ENCODE assay signal across 17 cellular contexts in the genomic region with DNA sequence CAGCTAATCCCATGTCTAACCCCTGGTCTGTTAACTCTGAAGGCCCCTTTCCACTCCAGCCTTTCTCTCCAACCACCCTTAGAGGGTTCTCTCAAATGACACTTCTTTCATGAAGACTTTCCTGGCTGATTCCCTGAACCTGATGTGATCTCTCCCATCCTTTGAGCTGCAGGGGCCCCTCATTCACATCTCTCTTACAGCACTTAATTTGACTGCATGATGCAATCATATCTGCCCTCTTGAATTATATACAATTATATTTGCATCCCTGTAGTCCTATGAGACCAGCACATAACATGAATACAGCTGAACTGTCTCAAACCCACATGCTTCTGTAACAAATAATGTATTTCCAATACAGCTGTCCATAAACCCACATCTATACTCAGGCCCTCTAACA. TPM values are rescaled to one million over a fixed set of nuclear protein-coding genes. Genes with fewer than 3 reads are reported as not detected.
DNase-seq lines count a peak whose midpoint lies in the region; TF ChIP-seq lines count a peak whose summit lies in the region.
"Had no signal": no experiment of that assay in that cellular context is flagged by ENCODE, and none has a peak within 500 bp of the region (broad histone marks: within the 10 kb centered on the region; RNA-seq: fewer than 3 reads in every experiment).

No MANE protein-coding gene starts in this region.

- intact Hi-C loops in OCI-LY7 (cut with micrococcal nuclease; ENCODE audit: unreplicated experiment), result no loop called here
- intact Hi-C loops in dendritic cell treated with granulocyte-macrophage colony-stimulating factor and Interleukin-4, amounts not matched to agents 40 ng/mL and 50 ng/mL, for 4 days (cut with micrococcal nuclease), result no loop called here

- peaks cover 12% of the 10 kb centered on the region for H3F3A ChIP-seq in SK-N-SH (replicated peaks; ENCODE audit: insufficient read depth)

- H3K79me2 ChIP-seq in OCI-LY7 (ENCODE audit: insufficient read depth, low read depth, low read length) (peaks cover 48% of the 10 kb centered on the region; the same call in 1 of the 2 replicates), SK-N-SH (ENCODE audit: insufficient read depth) (peaks cover 100% of the 10 kb centered on the region)

- H3K36me3 ChIP-seq in OCI-LY7 (ENCODE audit: insufficient read depth, low read length) (0 out of 2 replicates have a peak, but pooled peaks cover 3% of the 10 kb centered on the region), SK-N-SH (replicated peaks in 1 of 2; ENCODE audit: control insufficient read depth in 1 of 2, insufficient read depth in 2 of 2, low read length in 1 of 2) (no peaks in the 10 kb centered on the region)
- H3K36me3 ChIP-seq: prostate gland, tibial artery had no signal

- H3K4me2 ChIP-seq in OCI-LY7 (ENCODE audit: low read length) (0 out of 2 replicates have a peak overlapping the region, but pooled peaks have one; percentile 0), SK-N-SH (no peak overlapping the region)
- H3K4me2 ChIP-seq: BLaER1 had no signal

- POLR2A ChIA-PET in OCI-LY7 (lab: Charles Lee), result interaction anchor here (1.0 kb wide), 1 partner anchor 15 kb away, joined by 3 read pairs; no protein-coding TSS in a partner anchor
- POLR2A ChIA-PET in SK-N-SH (lab: Yijun Ruan, JAX), result interaction anchor here (0.7 kb wide), 1 partner anchor 15 kb away, joined by 3 read pairs; no protein-coding TSS in a partner anchor

- H3K4me3 Mint-ChIP-seq in dendritic cell treated with granulocyte-macrophage colony-stimulating factor and Interleukin-4, amounts not matched to agents 40 ng/mL and 50 ng/mL, for 4 days, result no peak overlapping the region
- no peak overlapping the region for H3K4me3 Mint-ChIP-seq in progenitor cell of endocrine pancreas (ENCODE audit: low read depth)

- H3K4me1 Mint-ChIP-seq in dendritic cell treated with granulocyte-macrophage colony-stimulating factor and Interleukin-4, amounts not matched to agents 40 ng/mL and 50 ng/mL, for 4 days (ENCODE audit: low read depth), result peaks cover 38% of the 10 kb centered on the region
- H3K4me1 Mint-ChIP-seq in progenitor cell of endocrine pancreas (ENCODE audit: low read depth), result peaks cover 9% of the 10 kb centered on the region

- H3K4me1 ChIP-seq in OCI-LY7 (ENCODE audit: insufficient read depth, low read length, poor library complexity, severe bottlenecking) (peaks cover 34% of the 10 kb centered on the region), SK-N-SH (ENCODE audit: control insufficient read depth in 1 of 2, insufficient read depth in 2 of 2, low read depth in 1 of 2, low read length in 1 of 2) (peaks cover 6 to 11% of the 10 kb centered on the region in 2 experiments; a peak in 2 of 4 replicates)
- H3K4me1 ChIP-seq: BLaER1 had no signal

- peaks cover 13% of the 10 kb centered on the region for H3K36me3 Mint-ChIP-seq in dendritic cell treated with granulocyte-macrophage colony-stimulating factor and Interleukin-4, amounts not matched to agents 40 ng/mL and 50 ng/mL, for 4 days (ENCODE audit: low read depth)
- H3K36me3 Mint-ChIP-seq in progenitor cell of endocrine pancreas (ENCODE audit: insufficient read depth), result peaks cover 3% of the 10 kb centered on the region

- DNase-seq in NCI-H82 (lab: John Stamatoyannopoulos, UW), result peak; percentile 43
- DNase-seq in NCI-H82 treated with DMSO at 0.1 percent for 48 hours (lab: John Stamatoyannopoulos, UW; ENCODE audit: unreplicated experiment), result no peak
- no peak for DNase-seq in OCI-LY7 (ENCODE audit: low spot score)
- DNase-seq in progenitor cell of endocrine pancreas (ENCODE audit: low spot score, unreplicated experiment), result no peak
- DNase-seq in mesenteric fat pad (ENCODE audit: low spot score), result no peak
- no peak for DNase-seq in SK-N-SH
- no peak for DNase-seq in activated effector memory CD4-positive, alpha-beta T cell treated with anti-CD3 and anti-CD28 coated beads, Interleukin-2, amount 50 U/mL, for 16 hours
- DNase-seq: cortex of kidney; DMS79; KBM-7; left ventricle myocardium superior; NCI-H1092 treated with DMSO at 0.1 percent for 48 hours; NK-92 treated with Interleukin-12 subunit alpha and Interleukin-12 subunit beta, amount 100 ng/mL, for 24 hours; tibial artery had no signal

- no peak for TF ChIP-seq CTCF in OCI-LY7 (conservative IDR thresholded peaks at IDR 0.05; ENCODE audit: low read length)
- no peak for TF ChIP-seq CTCF in progenitor cell of endocrine pancreas (IDR thresholded peaks at IDR 0.05; ENCODE audit: unreplicated experiment)
- no peak for TF ChIP-seq CTCF in SK-N-SH (IDR thresholded peaks at IDR 0.05)

- CTCF ChIA-PET in OCI-LY7 (lab: Charles Lee; ENCODE audit: unreplicated experiment), result no interaction called here
- CTCF ChIA-PET in SK-N-SH (lab: Yijun Ruan, JAX), result interaction anchor here (0.7 to 1.3 kb wide), 2 partner anchors 54 to 109 kb away, joined by 3 read pairs; no protein-coding TSS in a partner anchor

- H2AFZ ChIP-seq in OCI-LY7 (ENCODE audit: low read length) (no peak overlapping the region), SK-N-SH (ENCODE audit: low read depth) (no peak overlapping the region)

- H3K9ac ChIP-seq in SK-N-SH, result no peak overlapping the region
- H3K9ac ChIP-seq: BLaER1 had no signal

- no peaks in the 10 kb centered on the region for H3K9me3 Mint-ChIP-seq in dendritic cell treated with granulocyte-macrophage colony-stimulating factor and Interleukin-4, amounts not matched to agents 40 ng/mL and 50 ng/mL, for 4 days
- H3K9me3 Mint-ChIP-seq in progenitor cell of endocrine pancreas (ENCODE audit: low read depth), result no peaks in the 10 kb centered on the region

- H4K20me1 ChIP-seq in OCI-LY7 (ENCODE audit: insufficient read depth, low read length), result 0 out of 2 replicates have a peak, but pooled peaks cover 3% of the 10 kb centered on the region
- peaks cover 57% of the 10 kb centered on the region for H4K20me1 ChIP-seq in SK-N-SH (ENCODE audit: insufficient read depth)

- H3K9me2 ChIP-seq in OCI-LY7 (ENCODE audit: insufficient read depth, low read length) (no peaks in the 10 kb centered on the region), SK-N-SH (no peaks in the 10 kb centered on the region)

- H3K9me3 ChIP-seq in OCI-LY7 (ENCODE audit: low read length), result no peaks in the 10 kb centered on the region
- no peaks in the 10 kb centered on the region for H3K9me3 ChIP-seq in SK-N-SH
- H3K9me3 ChIP-seq: BLaER1, prostate gland, tibial artery had no signal

- H3K27ac Mint-ChIP-seq in dendritic cell treated with granulocyte-macrophage colony-stimulating factor and Interleukin-4, amounts not matched to agents 40 ng/mL and 50 ng/mL, for 4 days, result peak overlapping the region; percentile 1
- peak overlapping the region; percentile 76 for H3K27ac Mint-ChIP-seq in progenitor cell of endocrine pancreas

- no peak for TF ChIP-seq EP300 in SK-N-SH (IDR thresholded peaks at IDR 0.05; ENCODE audit: borderline replicate concordance in 1 of 2, low read depth in 1 of 2, low read length in 1 of 2)

- no peaks in the 10 kb centered on the region for H3K27me3 ChIP-seq in SK-N-SH (ENCODE audit: insufficient read depth)
- H3K27me3 ChIP-seq: BLaER1, tibial artery had no signal

- no TSS peak for BruUV-seq in OCI-LY7 (replicated peaks; lab: Mats Ljungman, UMichigan)

- no peaks in the 10 kb centered on the region for H3K27me3 Mint-ChIP-seq in dendritic cell treated with granulocyte-macrophage colony-stimulating factor and Interleukin-4, amounts not matched to agents 40 ng/mL and 50 ng/mL, for 4 days
- H3K27me3 Mint-ChIP-seq in progenitor cell of endocrine pancreas, result no peaks in the 10 kb centered on the region

- H3K4me3 ChIP-seq in OCI-LY7 (ENCODE audit: low read depth, low read length, poor library complexity, severe bottlenecking), result no peak overlapping the region
- H3K4me3 ChIP-seq in SK-N-SH (ENCODE audit: low read depth in 2 of 2, low read length in 1 of 2), result no peak overlapping the region
- H3K4me3 ChIP-seq: BLaER1, prostate gland, tibial artery had no signal

- no peak overlapping the region for H3K27ac ChIP-seq in OCI-LY7 (ENCODE audit: low read depth, low read length, poor library complexity, severe bottlenecking)
- peak overlapping the region in 1 of 2 experiments; percentile 45; a peak in 1 of 4 replicates for H3K27ac ChIP-seq in SK-N-SH (ENCODE audit: low read depth in 2 of 2, low read length in 1 of 2)
- H3K27ac ChIP-seq: BLaER1, prostate gland, tibial artery had no signal

- TF ChIP-seq RAD21 in SK-N-SH (IDR thresholded peaks at IDR 0.05; ENCODE audit: low read length), result no peak

TF ChIP-seq in SK-N-SH, 30 proteins besides CTCF, POLR2A, EP300 and RAD21 (continues in another document):
- no peak for TF ChIP-seq NFIC (IDR thresholded peaks at IDR 0.05; ENCODE audit: borderline replicate concordance)
- no peak for TF ChIP-seq GATA2 (CRISPR knock-in tag; IDR thresholded peaks at IDR 0.05)
- TF ChIP-seq ELF1 (IDR thresholded peaks at IDR 0.05), result no peak
- no peak for TF ChIP-seq RXRA (IDR thresholded peaks at IDR 0.05; ENCODE audit: borderline replicate concordance, low read depth)
- no peak for TF ChIP-seq MXI1 (IDR thresholded peaks at IDR 0.05; ENCODE audit: low read depth, low read length)
- no peak for TF ChIP-seq RCOR1 (IDR thresholded peaks at IDR 0.05; ENCODE audit: low read length)
- no peak for TF ChIP-seq FOXJ3 (CRISPR knock-in tag; IDR thresholded peaks at IDR 0.05)
- TF ChIP-seq TAF1 (IDR thresholded peaks at IDR 0.05; ENCODE audit: borderline replicate concordance, low read depth, low read length), result no peak
- no peak for TF ChIP-seq SIN3A (IDR thresholded peaks at IDR 0.05; ENCODE audit: borderline replicate concordance, low read depth, low read length)
- TF ChIP-seq, protein P1, sequence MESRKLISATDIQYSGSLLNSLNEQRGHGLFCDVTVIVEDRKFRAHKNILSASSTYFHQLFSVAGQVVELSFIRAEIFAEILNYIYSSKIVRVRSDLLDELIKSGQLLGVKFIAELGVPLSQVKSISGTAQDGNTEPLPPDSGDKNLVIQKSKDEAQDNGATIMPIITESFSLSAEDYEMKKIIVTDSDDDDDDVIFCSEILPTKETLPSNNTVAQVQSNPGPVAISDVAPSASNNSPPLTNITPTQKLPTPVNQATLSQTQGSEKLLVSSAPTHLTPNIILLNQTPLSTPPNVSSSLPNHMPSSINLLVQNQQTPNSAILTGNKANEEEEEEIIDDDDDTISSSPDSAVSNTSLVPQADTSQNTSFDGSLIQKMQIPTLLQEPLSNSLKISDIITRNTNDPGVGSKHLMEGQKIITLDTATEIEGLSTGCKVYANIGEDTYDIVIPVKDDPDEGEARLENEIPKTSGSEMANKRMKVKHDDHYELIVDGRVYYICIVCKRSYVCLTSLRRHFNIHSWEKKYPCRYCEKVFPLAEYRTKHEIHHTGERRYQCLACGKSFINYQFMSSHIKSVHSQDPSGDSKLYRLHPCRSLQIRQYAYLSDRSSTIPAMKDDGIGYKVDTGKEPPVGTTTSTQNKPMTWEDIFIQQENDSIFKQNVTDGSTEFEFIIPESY (IDR thresholded peaks at IDR 0.05; ENCODE audit: borderline replicate concordance, low read depth), result no peak

RNA-seq across cellular contexts. Expression of gene PPP2R5E, which starts 56.4 kb away (rescaled TPM):
- total RNA-seq in OCI-LY7 (2014; rRNA removed; shearing (Covaris generic)), result 10.1 and 12.5 TPM in 2 replicates
- total RNA-seq in OCI-LY7 (2022) (47.8 and 48.8 TPM in 2 replicates), progenitor cell of endocrine pancreas (55.3 and 56.7 TPM in 2 replicates), mesenteric fat pad (36.0 TPM)
- 4.0 and 4.4 TPM in 2 replicates for polyA plus RNA-seq in SK-N-SH (2012; rRNA removed)
- 10.4 and 12.2 TPM in 2 replicates for polyA plus RNA-seq in SK-N-SH (2012; cell fraction: cytosol; rRNA removed)
- polyA plus RNA-seq in SK-N-SH (2012; cell fraction: nucleus; rRNA removed), result 6.7 and 7.0 TPM in 2 replicates
